8 cellular contexts compared by ENCODE assay signal in genomic region chr17:80034977-80035686, GRCh38. TPM values are rescaled to one million over a fixed set of nuclear protein-coding genes. Genes with fewer than 3 reads are reported as not detected.
A peak's percentile ranks its signal among the peaks of the same experiment; 100 is the strongest.
DNase-seq lines count a peak whose midpoint lies in the region; ATAC-seq and TF ChIP-seq lines count a peak whose summit lies in the region.

No MANE protein-coding gene starts in this region.

- no peaks in the 10 kb centered on the region; the same call in 1 of the 2 replicates for H3K27me3 ChIP-seq in SJSA1 (replicated peaks)
- no peaks in the 10 kb centered on the region for H3K27me3 ChIP-seq in iPS-20b (ENCODE audit: insufficient read depth, low read length)

- peak overlapping the region; percentile 84 for H3K9ac ChIP-seq in iPS-20b (ENCODE audit: low read depth, low read length)

- TF ChIP-seq CTCF in GM20000 (IDR thresholded peaks at IDR 0.05; ENCODE audit: extremely low read depth, missing control alignments) (no peak), astrocyte of the cerebellum (IDR thresholded peaks at IDR 0.05; ENCODE audit: low read depth, low read length, missing control alignments) (no peak)

- H3K4me3 ChIP-seq in SJSA1: peak overlapping the region; percentile 67
- peak overlapping the region; percentile 79 for H3K4me3 ChIP-seq in astrocyte of the cerebellum (ENCODE audit: low read depth, low read length)
- peak overlapping the region; percentile 92 for H3K4me3 ChIP-seq in iPS-20b (ENCODE audit: low read length)

- DNase-seq in AG08395 (ENCODE audit: low spot score) (peak; percentile 28), GM20000 (ENCODE audit: low spot score) (peak; percentile 62), SJSA1 (ENCODE audit: low read depth in 1 of 2, low spot score in 2 of 2) (peak in 1 of 2 experiments; percentile 58), astrocyte of the cerebellum (ENCODE audit: low read depth) (no peak), DMS153 (lab: John Stamatoyannopoulos, UW) (no peak)
- DNase-seq in stimulated activated CD4-positive, alpha-beta T cell treated with anti-CD3 and anti-CD28 coated beads, Interleukin-1b, Interleukin-23, amount 100 ng/mL, for 4 hours (ENCODE audit: low read depth in 2 of 2): peak; percentile 5 to 23

- in situ Hi-C loops in astrocyte of the cerebellum (cut with HindIII; ENCODE audit: low sequenced_read_pairs): no loop called here

- ATAC-seq in HG03045 (IDR thresholded peaks at IDR 0.05; ENCODE audit: unreplicated experiment): no peak

- H3K9me3 ChIP-seq in SJSA1 (replicated peaks) (no peaks in the 10 kb centered on the region), iPS-20b (ENCODE audit: insufficient read depth, low read depth, low read length) (no peaks in the 10 kb centered on the region)

- H3K36me3 ChIP-seq in SJSA1: 0 out of 2 replicates have a peak, but pooled peaks cover 3% of the 10 kb centered on the region
- peaks cover 4% of the 10 kb centered on the region for H3K36me3 ChIP-seq in iPS-20b (ENCODE audit: insufficient read depth, low read depth, low read length)

- peaks cover 20% of the 10 kb centered on the region for H3K4me1 ChIP-seq in SJSA1 (replicated peaks)
- H3K4me1 ChIP-seq in iPS-20b (ENCODE audit: insufficient read depth, low read length): no peaks in the 10 kb centered on the region

- peak overlapping the region; percentile 57 for H3K27ac ChIP-seq in SJSA1
- no peak overlapping the region for H3K27ac ChIP-seq in iPS-20b (ENCODE audit: low read length)

RNA-seq across cellular contexts. Expression of gene TBC1D16, which starts 0.5 kb away (rescaled TPM):
- total RNA-seq in SJSA1 (2014; rRNA removed; shearing (Covaris generic)): 39.5 and 42.0 TPM in 2 replicates

RNA-seq across cellular contexts. Expression of gene CCDC40, which starts 1.3 kb away (rescaled TPM):
- total RNA-seq in SJSA1 (2014; rRNA removed; shearing (Covaris generic)): 2.2 TPM in 1 of 2 replicates, not detected in the other

Comparison
In these comparisons a context has a peak if more than half of its experiments do, and no peak if none do; other contexts are left out.
1. DNase-seq: peak in AG08395 (single experiment), GM20000 (single experiment) and stimulated activated CD4-positive, alpha-beta T cell treated with anti-CD3 and anti-CD28 coated beads, Interleukin-1b, Interleukin-23, amount 100 ng/mL, for 4 hours (2 of 2); none in astrocyte of the cerebellum (single experiment) and DMS153 (single experiment).
2. Peak in every context shown above with its lines, with median percentiles within 50 percentile points of each other: H3K4me3 ChIP-seq.